ENCODE assay signal across 8 cellular contexts in the genomic region with DNA sequence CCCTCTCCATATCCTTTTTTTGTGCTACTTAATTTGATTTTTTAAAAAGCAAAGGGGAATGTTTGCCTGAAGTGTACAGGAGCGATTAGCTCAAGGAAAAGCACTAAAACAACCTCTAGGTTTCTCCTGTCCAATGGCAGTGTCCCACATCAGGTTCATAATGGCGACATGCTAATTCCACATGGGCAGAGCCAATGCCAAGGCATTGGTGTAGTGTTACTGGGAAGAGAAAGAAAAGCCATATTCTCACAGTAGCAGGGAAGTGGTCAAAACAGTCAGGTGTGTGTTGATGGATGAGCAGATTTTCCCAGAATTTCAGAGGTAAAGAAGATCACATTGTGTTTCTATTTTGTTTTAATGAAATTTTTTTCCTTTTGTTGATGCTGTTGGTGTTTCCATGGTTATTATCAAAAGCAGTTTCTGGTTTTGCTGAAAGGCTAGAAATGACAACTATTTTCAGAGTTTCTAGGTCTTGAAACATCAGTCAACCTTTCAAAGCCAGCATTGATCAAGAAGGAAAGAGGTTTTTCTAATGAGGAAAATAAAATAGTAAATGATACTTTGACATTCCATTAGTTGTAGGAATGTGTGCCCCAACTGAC.
DNase-seq lines count a peak whose midpoint lies in the region; ATAC-seq and TF ChIP-seq lines count a peak whose summit lies in the region.

No MANE protein-coding gene starts in this region.

- peaks cover 85% of the 10 kb centered on the region for H3K4me1 ChIP-seq in CD8-positive, alpha-beta T cell (ENCODE audit: insufficient read depth, low read length)

- no peak overlapping the region for H3K4me3 ChIP-seq in CD8-positive, alpha-beta T cell (ENCODE audit: low read depth, low read length)

- peaks cover 87% of the 10 kb centered on the region for H3K4me1 Mint-ChIP-seq in CD8-positive, alpha-beta T cell (ENCODE audit: low read depth)
- H3K4me1 Mint-ChIP-seq in mesothelial cell of epicardium: peaks cover 38% of the 10 kb centered on the region

- peaks cover 2% of the 10 kb centered on the region for H3K27me3 Mint-ChIP-seq in CD8-positive, alpha-beta T cell (ENCODE audit: low read depth)
- no peaks in the 10 kb centered on the region for H3K27me3 Mint-ChIP-seq in mesothelial cell of epicardium (ENCODE audit: low read depth)

- POLR2A ChIA-PET in CD8-positive, alpha-beta T cell (lab: Charles Lee): interaction anchor here (1.0 to 1.7 kb wide), 2 partner anchors 65 to 76 kb away, joined by 3 to 11 read pairs; a partner anchor contains a TSS

- no peaks in the 10 kb centered on the region for H3K27me3 ChIP-seq in CD8-positive, alpha-beta T cell (ENCODE audit: insufficient read depth, low read length)

- H3K27ac ChIP-seq in CD8-positive, alpha-beta T cell (ENCODE audit: low read depth, low read length): no peak overlapping the region

- no peak for ATAC-seq in CD8-positive, alpha-beta T cell
- no peak for ATAC-seq in GM19023 (IDR thresholded peaks at IDR 0.05; ENCODE audit: unreplicated experiment)

- no peak for DNase-seq in CD8-positive, alpha-beta T cell
- DNase-seq in NCI-H1105 treated with DMSO at 0.1 percent for 48 hours (lab: John Stamatoyannopoulos, UW): peak; percentile 54
- DNase-seq in cerebellar cortex (ENCODE audit: low spot score): peak; percentile 10
- DNase-seq in mesothelial cell of epicardium (ENCODE audit: low spot score in 2 of 2, unreplicated experiment in 2 of 2): no peak
- no peak for DNase-seq in NCI-H2196 (lab: John Stamatoyannopoulos, UW; ENCODE audit: unreplicated experiment)
- DNase-seq in NCI-H2196 treated with DMSO at 0.1 percent for 48 hours (lab: John Stamatoyannopoulos, UW; ENCODE audit: unreplicated experiment): no peak
- no peak for DNase-seq in SKM-1 (lab: John Stamatoyannopoulos, UW; ENCODE audit: unreplicated experiment)

- H3K36me3 Mint-ChIP-seq in CD8-positive, alpha-beta T cell: no peaks in the 10 kb centered on the region
- H3K36me3 Mint-ChIP-seq in mesothelial cell of epicardium: no peaks in the 10 kb centered on the region

- no peak overlapping the region for H3K4me3 Mint-ChIP-seq in CD8-positive, alpha-beta T cell
- H3K4me3 Mint-ChIP-seq in mesothelial cell of epicardium: no peak overlapping the region

- no peaks in the 10 kb centered on the region for H3K36me3 ChIP-seq in CD8-positive, alpha-beta T cell (ENCODE audit: insufficient read depth, low read length)

- CTCF ChIA-PET in CD8-positive, alpha-beta T cell (lab: Charles Lee): interaction anchor here (0.6 to 4.5 kb wide), 2 partner anchors 9 to 69 kb away, joined by 3 to 13 read pairs; no protein-coding TSS in a partner anchor

- H3K9me3 Mint-ChIP-seq in CD8-positive, alpha-beta T cell: no peaks in the 10 kb centered on the region
- no peaks in the 10 kb centered on the region for H3K9me3 Mint-ChIP-seq in mesothelial cell of epicardium

- intact Hi-C loops in CD8-positive, alpha-beta T cell (cut with DNase I, micrococcal nuclease): loop anchor here in 1 of 2 experiments (5.0 to 10.0 kb wide), 2 partner anchors 650 to 1197 kb away; a partner anchor contains a TSS

- peak overlapping the region; percentile 0 for H3K27ac Mint-ChIP-seq in CD8-positive, alpha-beta T cell
- peak overlapping the region; percentile 67 for H3K27ac Mint-ChIP-seq in mesothelial cell of epicardium

- TF ChIP-seq CTCF in CD8-positive, alpha-beta T cell (IDR thresholded peaks at IDR 0.05): no peak
- no peak for TF ChIP-seq CTCF in mesothelial cell of epicardium (IDR thresholded peaks at IDR 0.05; ENCODE audit: unreplicated experiment)

- no peaks in the 10 kb centered on the region for H3K9me3 ChIP-seq in CD8-positive, alpha-beta T cell (ENCODE audit: low read length)

Comparison
In these comparisons a context has a peak if more than half of its experiments do, and no peak if none do; other contexts are left out.
1. DNase-seq: peak in NCI-H1105 treated with DMSO at 0.1 percent for 48 hours (single experiment) and cerebellar cortex (single experiment); none in CD8-positive, alpha-beta T cell (0 of 7), mesothelial cell of epicardium (0 of 2), NCI-H2196 (single experiment), NCI-H2196 treated with DMSO at 0.1 percent for 48 hours (single experiment) and SKM-1 (single experiment).